ENCODE assay signal across 9 cellular contexts in the genomic region with DNA sequence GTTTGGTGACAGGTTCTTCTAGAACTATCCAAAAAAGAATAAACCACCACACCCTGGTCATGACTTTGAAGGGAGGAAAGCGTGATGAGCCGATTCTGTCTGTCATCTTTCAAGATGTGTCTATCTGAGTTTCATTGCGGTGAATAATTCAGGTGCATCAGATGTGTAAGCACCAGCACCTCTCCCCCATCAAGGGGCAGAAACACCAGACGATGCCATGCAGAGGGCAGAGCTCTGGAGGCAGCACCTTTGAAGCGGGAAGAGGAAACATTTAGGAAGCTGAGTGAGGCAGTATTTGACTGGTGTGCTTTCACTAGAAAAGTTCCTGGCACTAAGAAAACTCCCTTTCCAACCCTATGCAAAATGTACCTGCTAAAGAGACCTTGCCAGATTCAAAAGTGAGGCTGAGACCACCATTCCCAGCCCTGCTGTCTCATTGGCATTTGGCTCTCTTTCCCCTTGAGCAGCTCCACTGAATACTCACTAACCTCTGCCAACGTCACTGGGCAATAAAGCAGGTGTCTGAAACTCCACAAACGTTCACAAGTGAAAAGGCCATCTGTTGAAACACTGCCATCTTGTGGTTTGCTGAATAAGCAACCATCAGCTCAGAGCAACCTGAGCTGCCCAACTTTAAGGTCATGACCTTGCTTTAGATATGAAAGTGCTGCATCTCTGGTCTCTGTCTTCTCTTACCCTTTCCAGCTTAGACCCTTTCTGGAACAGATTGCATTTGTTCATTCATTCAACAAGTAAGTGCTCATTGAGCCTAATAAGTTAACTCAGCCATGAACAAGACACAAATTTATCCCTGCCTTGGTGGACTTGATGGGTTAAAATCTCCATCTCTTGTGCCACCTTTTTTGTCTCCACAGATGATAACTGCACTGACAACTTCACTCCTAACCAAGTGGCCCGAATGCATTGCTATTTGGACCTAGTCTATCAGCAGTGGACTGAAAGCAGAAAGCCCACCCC.
A peak's percentile ranks its signal among the peaks of the same experiment; 100 is the strongest.
DNase-seq lines count a peak whose midpoint lies in the region; ATAC-seq and TF ChIP-seq lines count a peak whose summit lies in the region.
"Had no signal": no experiment of that assay in that cellular context is flagged by ENCODE, and none has a peak within 500 bp of the region (broad histone marks: within the 10 kb centered on the region; RNA-seq: fewer than 3 reads in every experiment).

No MANE protein-coding gene starts in this region.

- no peaks in the 10 kb centered on the region for H3F3A ChIP-seq in neural cell (ENCODE audit: insufficient read depth, low read length, poor library complexity, severe bottlenecking)

- TF ChIP-seq POLR2A in esophagus muscularis mucosa (IDR thresholded peaks at IDR 0.05; ENCODE audit: low read depth), result no peak

- H3K4me3 ChIP-seq in esophagus muscularis mucosa (no peak overlapping the region), neural cell (ENCODE audit: low read length) (no peak overlapping the region)

- H3K4me2 ChIP-seq in neural cell (ENCODE audit: low read length), result no peak overlapping the region

- TF ChIP-seq RAD21 in neural cell (conservative IDR thresholded peaks at IDR 0.05), result peak; percentile 82

- H3K79me2 ChIP-seq in neural cell (replicated peaks; ENCODE audit: insufficient read depth, low read length), result no peaks in the 10 kb centered on the region

- peaks cover 10 to 31% (median 17%) of the 10 kb centered on the region in 4 donors for H3K4me1 ChIP-seq in esophagus muscularis mucosa

- no peaks in the 10 kb centered on the region for H4K20me1 ChIP-seq in neural cell (ENCODE audit: insufficient read depth)

- H3K27me3 ChIP-seq in esophagus muscularis mucosa, result no peaks in the 10 kb centered on the region
- no peaks in the 10 kb centered on the region for H3K27me3 ChIP-seq in neural cell (ENCODE audit: insufficient read depth, low read depth, low read length)

- TF ChIP-seq CTCF in esophagus muscularis mucosa (IDR thresholded peaks at IDR 0.05), result peak; percentile 47 to 65 (median 49)
- TF ChIP-seq CTCF in neural cell (IDR thresholded peaks at IDR 0.05; ENCODE audit: poor library complexity, severe bottlenecking), result peak; percentile 88

- H3K27ac ChIP-seq in esophagus muscularis mucosa (replicated peaks in 1 of 4) (no peak overlapping the region), neural cell (ENCODE audit: low read length) (no peak overlapping the region)

- 54% methylated on average over 8 of the region's 8 CpGs for WGBS in esophagus muscularis mucosa

- no peaks in the 10 kb centered on the region for H3K36me3 ChIP-seq in esophagus muscularis mucosa
- H3K36me3 ChIP-seq in neural cell (ENCODE audit: insufficient read depth, low read length), result no peaks in the 10 kb centered on the region

- intact Hi-C loops in esophagus muscularis mucosa (cut with DNase I), result loop anchor here (2.0 to 10.0 kb wide), 2 partner anchors 129 to 317 kb away; no protein-coding TSS in a partner anchor

- no peaks in the 10 kb centered on the region for H3K9me2 ChIP-seq in neural cell (ENCODE audit: insufficient read depth, low read length)

- DNase-seq in AG20443 (ENCODE audit: low spot score) (peak; percentile 69), NAMALWA (ENCODE audit: low spot score) (peak; percentile 79), RKO (ENCODE audit: low spot score) (peak; percentile 68), esophagus muscularis mucosa (ENCODE audit: extremely low spot score) (no peak)
- DNase-seq in stimulated activated CD4-positive, alpha-beta T cell treated with anti-CD3 and anti-CD28 coated beads, Interleukin-4, amount 100 ng/mL, for 1 hour, result no peak

- ATAC-seq in GM18502 (IDR thresholded peaks at IDR 0.05; ENCODE audit: poor library complexity, unreplicated experiment) (peak; percentile 93), HG02642 (IDR thresholded peaks at IDR 0.05; ENCODE audit: poor library complexity, unreplicated experiment) (peak; percentile 92)
- ATAC-seq: naive thymus-derived CD4-positive, alpha-beta T cell had no signal

- no peak overlapping the region for H3K9ac ChIP-seq in neural cell (ENCODE audit: low read length)

- TF ChIP-seq EP300 in esophagus muscularis mucosa (IDR thresholded peaks at IDR 0.05), result no peak
- no peak for TF ChIP-seq EP300 in neural cell (conservative IDR thresholded peaks at IDR 0.05; ENCODE audit: poor library complexity, severe bottlenecking)

- H3K9me3 ChIP-seq in esophagus muscularis mucosa (no peaks in the 10 kb centered on the region), neural cell (ENCODE audit: low read length) (no peaks in the 10 kb centered on the region)

- H2AFZ ChIP-seq in neural cell (ENCODE audit: low read depth, low read length), result no peak overlapping the region

TF ChIP-seq in neural cell, 6 proteins besides CTCF, POLR2A, EP300 and RAD21:
- TF ChIP-seq SMC3 (conservative IDR thresholded peaks at IDR 0.05; ENCODE audit: poor library complexity) (peak; percentile 91), TAF1 (IDR thresholded peaks at IDR 0.05; ENCODE audit: low read depth) (no peak), EZH2 (IDR thresholded peaks at IDR 0.05; ENCODE audit: borderline replicate concordance, insufficient read depth, low read length, poor library complexity, severe bottlenecking) (no peak)
- TF ChIP-seq, protein P1, sequence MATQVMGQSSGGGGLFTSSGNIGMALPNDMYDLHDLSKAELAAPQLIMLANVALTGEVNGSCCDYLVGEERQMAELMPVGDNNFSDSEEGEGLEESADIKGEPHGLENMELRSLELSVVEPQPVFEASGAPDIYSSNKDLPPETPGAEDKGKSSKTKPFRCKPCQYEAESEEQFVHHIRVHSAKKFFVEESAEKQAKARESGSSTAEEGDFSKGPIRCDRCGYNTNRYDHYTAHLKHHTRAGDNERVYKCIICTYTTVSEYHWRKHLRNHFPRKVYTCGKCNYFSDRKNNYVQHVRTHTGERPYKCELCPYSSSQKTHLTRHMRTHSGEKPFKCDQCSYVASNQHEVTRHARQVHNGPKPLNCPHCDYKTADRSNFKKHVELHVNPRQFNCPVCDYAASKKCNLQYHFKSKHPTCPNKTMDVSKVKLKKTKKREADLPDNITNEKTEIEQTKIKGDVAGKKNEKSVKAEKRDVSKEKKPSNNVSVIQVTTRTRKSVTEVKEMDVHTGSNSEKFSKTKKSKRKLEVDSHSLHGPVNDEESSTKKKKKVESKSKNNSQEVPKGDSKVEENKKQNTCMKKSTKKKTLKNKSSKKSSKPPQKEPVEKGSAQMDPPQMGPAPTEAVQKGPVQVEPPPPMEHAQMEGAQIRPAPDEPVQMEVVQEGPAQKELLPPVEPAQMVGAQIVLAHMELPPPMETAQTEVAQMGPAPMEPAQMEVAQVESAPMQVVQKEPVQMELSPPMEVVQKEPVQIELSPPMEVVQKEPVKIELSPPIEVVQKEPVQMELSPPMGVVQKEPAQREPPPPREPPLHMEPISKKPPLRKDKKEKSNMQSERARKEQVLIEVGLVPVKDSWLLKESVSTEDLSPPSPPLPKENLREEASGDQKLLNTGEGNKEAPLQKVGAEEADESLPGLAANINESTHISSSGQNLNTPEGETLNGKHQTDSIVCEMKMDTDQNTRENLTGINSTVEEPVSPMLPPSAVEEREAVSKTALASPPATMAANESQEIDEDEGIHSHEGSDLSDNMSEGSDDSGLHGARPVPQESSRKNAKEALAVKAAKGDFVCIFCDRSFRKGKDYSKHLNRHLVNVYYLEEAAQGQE (IDR thresholded peaks at IDR 0.05; ENCODE audit: borderline replicate concordance), result no peak

Comparison
In these comparisons a context has a peak if more than half of its experiments do, and no peak if none do; other contexts are left out.
1. DNase-seq: peak in AG20443 (single experiment), NAMALWA (single experiment) and RKO (single experiment); none in esophagus muscularis mucosa (single experiment) and stimulated activated CD4-positive, alpha-beta T cell treated with anti-CD3 and anti-CD28 coated beads, Interleukin-4, amount 100 ng/mL, for 1 hour (single experiment).